ENCODE assay signal across 13 cellular contexts in the genomic region with DNA sequence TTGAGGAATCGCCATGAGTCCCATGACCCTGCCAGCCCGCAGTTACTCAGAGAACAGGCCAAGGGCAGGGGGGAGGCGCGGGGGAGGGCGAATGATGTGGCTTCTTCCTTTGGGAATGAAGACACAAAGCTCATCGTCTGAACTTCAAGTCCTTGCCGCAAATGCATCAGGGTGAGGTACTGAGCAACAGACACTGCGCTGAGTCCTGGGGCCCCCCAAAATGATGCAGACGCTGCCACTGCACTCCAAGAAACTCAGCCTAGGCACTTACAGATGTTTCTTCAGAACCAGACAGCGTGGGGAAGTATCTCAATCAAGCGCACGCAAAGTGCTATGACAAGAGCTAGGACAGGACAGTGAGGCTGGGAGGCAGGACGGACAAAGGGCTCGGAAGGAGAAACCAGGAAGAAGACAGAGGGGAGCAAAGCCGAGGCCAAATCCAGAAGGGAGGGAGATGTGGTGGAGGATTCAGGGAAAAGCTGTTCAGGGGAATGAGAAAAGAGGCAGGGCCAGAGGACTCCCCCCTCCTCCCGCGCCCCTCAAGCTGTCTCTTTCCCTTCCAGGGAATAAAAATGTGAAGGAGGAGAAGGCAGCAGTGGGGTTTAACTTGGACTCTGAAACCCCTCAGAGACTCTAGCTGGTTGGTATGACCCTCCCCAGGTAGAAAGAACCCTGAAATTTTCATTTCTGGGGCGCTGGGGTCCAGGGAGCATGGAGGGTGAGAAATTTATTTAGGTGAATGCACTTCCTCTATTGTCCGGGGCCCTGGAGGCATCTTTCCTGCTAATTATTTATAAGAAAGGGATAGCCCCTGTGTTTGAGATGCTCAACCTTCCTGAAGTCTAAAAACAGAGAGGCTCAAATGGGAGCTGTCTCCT. TPM values are rescaled to one million over a fixed set of nuclear protein-coding genes. Genes with fewer than 3 reads are reported as not detected.
DNase-seq lines count a peak whose midpoint lies in the region; ATAC-seq and TF ChIP-seq lines count a peak whose summit lies in the region.
"Had no signal": no experiment of that assay in that cellular context is flagged by ENCODE, and none has a peak within 500 bp of the region (broad histone marks: within the 10 kb centered on the region; RNA-seq: fewer than 3 reads in every experiment).

No MANE protein-coding gene starts in this region.

- peak overlapping the region; percentile 40 for H3K27ac ChIP-seq in epithelial cell of prostate
- no peak overlapping the region for H3K27ac ChIP-seq in uterus
- H3K27ac ChIP-seq in ascending aorta = no peak overlapping the region
- H3K27ac ChIP-seq: colonic mucosa, heart right ventricle, parathyroid adenoma had no signal

- CTCF ChIA-PET in activated naive CD4-positive, alpha-beta T cell treated with anti-CD3 and anti-CD28 coated beads for 36 hours (lab: Charles Lee) = interaction anchor here (0.5 to 5.5 kb wide), 13 partner anchors 9 to 337 kb away, joined by 3 to 109 read pairs (median 4); no protein-coding TSS in a partner anchor
- CTCF ChIA-PET in activated naive CD4-positive, alpha-beta T cell treated with anti-CD3 and anti-CD28 coated beads, Interleukin-2, amount 10 ng/mL, durations not matched to agents 7 days and 5 days (lab: Charles Lee) = interaction anchor here (0.6 to 8.9 kb wide), 14 partner anchors 9 to 337 kb away, joined by 3 to 160 read pairs (median 3); partner anchors contain the start of gene CIB4

- H3K9me3 ChIP-seq in uterus (no peaks in the 10 kb centered on the region), ascending aorta (no peaks in the 10 kb centered on the region)
- H3K9me3 ChIP-seq: colonic mucosa, heart right ventricle, mucosa of descending colon had no signal

- H3K36me3 Mint-ChIP-seq in activated naive CD4-positive, alpha-beta T cell treated with anti-CD3 and anti-CD28 coated beads for 36 hours (ENCODE audit: low read depth) = no peaks in the 10 kb centered on the region
- no peaks in the 10 kb centered on the region for H3K36me3 Mint-ChIP-seq in activated naive CD4-positive, alpha-beta T cell treated with anti-CD3 and anti-CD28 coated beads, Interleukin-2, amount 10 ng/mL, durations not matched to agents 7 days and 5 days
- H3K36me3 Mint-ChIP-seq in nephron (ENCODE audit: low read depth) = no peaks in the 10 kb centered on the region

- no peaks in the 10 kb centered on the region for H3K27me3 ChIP-seq in uterus
- no peaks in the 10 kb centered on the region for H3K27me3 ChIP-seq in ascending aorta
- H3K27me3 ChIP-seq: colonic mucosa had no signal

- H3K4me3 Mint-ChIP-seq in activated naive CD4-positive, alpha-beta T cell treated with anti-CD3 and anti-CD28 coated beads for 36 hours = no peak overlapping the region
- no peak overlapping the region for H3K4me3 Mint-ChIP-seq in activated naive CD4-positive, alpha-beta T cell treated with anti-CD3 and anti-CD28 coated beads, Interleukin-2, amount 10 ng/mL, durations not matched to agents 7 days and 5 days
- H3K4me3 Mint-ChIP-seq in nephron = no peak overlapping the region
- H3K4me3 Mint-ChIP-seq: stimulated activated naive CD8-positive, alpha-beta T cell treated with anti-CD3 and anti-CD28 coated beads, Interleukin-15, Interleukin-2, amounts not matched to agents 100 ng/mL and 50 ng/mL, for 24 hours had no signal

- H3K27me3 Mint-ChIP-seq in activated naive CD4-positive, alpha-beta T cell treated with anti-CD3 and anti-CD28 coated beads for 36 hours (ENCODE audit: low read depth) = peaks cover 19% of the 10 kb centered on the region
- peaks cover 26% of the 10 kb centered on the region for H3K27me3 Mint-ChIP-seq in activated naive CD4-positive, alpha-beta T cell treated with anti-CD3 and anti-CD28 coated beads, Interleukin-2, amount 10 ng/mL, durations not matched to agents 7 days and 5 days
- peaks cover 19% of the 10 kb centered on the region for H3K27me3 Mint-ChIP-seq in nephron (ENCODE audit: low read depth)

- H3K9me3 Mint-ChIP-seq in activated naive CD4-positive, alpha-beta T cell treated with anti-CD3 and anti-CD28 coated beads for 36 hours = no peaks in the 10 kb centered on the region
- H3K9me3 Mint-ChIP-seq in activated naive CD4-positive, alpha-beta T cell treated with anti-CD3 and anti-CD28 coated beads, Interleukin-2, amount 10 ng/mL, durations not matched to agents 7 days and 5 days = no peaks in the 10 kb centered on the region
- peaks cover 3% of the 10 kb centered on the region for H3K9me3 Mint-ChIP-seq in nephron
- H3K9me3 Mint-ChIP-seq: stimulated activated naive CD8-positive, alpha-beta T cell treated with anti-CD3 and anti-CD28 coated beads, Interleukin-15, Interleukin-2, amounts not matched to agents 100 ng/mL and 50 ng/mL, for 24 hours had no signal

- no peak for ATAC-seq in HG02981 (IDR thresholded peaks at IDR 0.05; ENCODE audit: unreplicated experiment)

- peak overlapping the region; percentile 7 for H3K27ac Mint-ChIP-seq in activated naive CD4-positive, alpha-beta T cell treated with anti-CD3 and anti-CD28 coated beads for 36 hours
- no peak overlapping the region for H3K27ac Mint-ChIP-seq in activated naive CD4-positive, alpha-beta T cell treated with anti-CD3 and anti-CD28 coated beads, Interleukin-2, amount 10 ng/mL, durations not matched to agents 7 days and 5 days
- peak overlapping the region; percentile 56 to 75 (median 72) for H3K27ac Mint-ChIP-seq in nephron
- H3K27ac Mint-ChIP-seq: stimulated activated naive CD8-positive, alpha-beta T cell treated with anti-CD3 and anti-CD28 coated beads, Interleukin-15, Interleukin-2, amounts not matched to agents 100 ng/mL and 50 ng/mL, for 24 hours had no signal

- no peak for TF ChIP-seq POLR2A in uterus (IDR thresholded peaks at IDR 0.05)

- H3K4me1 ChIP-seq in uterus (no peaks in the 10 kb centered on the region), ascending aorta (no peaks in the 10 kb centered on the region)
- H3K4me1 ChIP-seq: colonic mucosa, heart right ventricle had no signal

- TF ChIP-seq CTCF in nephron (IDR thresholded peaks at IDR 0.05; ENCODE audit: unreplicated experiment in 3 of 3) = no peak
- no peak for TF ChIP-seq CTCF in uterus (IDR thresholded peaks at IDR 0.05)
- no peak for TF ChIP-seq CTCF in ascending aorta (IDR thresholded peaks at IDR 0.05)

- H3K36me3 ChIP-seq in uterus = no peaks in the 10 kb centered on the region
- H3K36me3 ChIP-seq in ascending aorta = no peaks in the 10 kb centered on the region
- H3K36me3 ChIP-seq: colonic mucosa, heart right ventricle had no signal

- H3K4me3 ChIP-seq in uterus (no peak overlapping the region), ascending aorta (no peak overlapping the region)
- H3K4me3 ChIP-seq: colonic mucosa, heart right ventricle, mucosa of descending colon had no signal

- DNase-seq in activated naive CD4-positive, alpha-beta T cell treated with anti-CD3 and anti-CD28 coated beads for 36 hours = no peak
- DNase-seq in activated naive CD4-positive, alpha-beta T cell treated with anti-CD3 and anti-CD28 coated beads, Interleukin-2, amount 10 ng/mL, durations not matched to agents 7 days and 5 days = no peak
- no peak for DNase-seq in epithelial cell of prostate (ENCODE audit: low read depth, low spot score)
- peak; percentile 24 to 27 for DNase-seq in uterus
- DNase-seq in NCI-H1417 treated with DMSO at 0.1 percent for 48 hours (lab: John Stamatoyannopoulos, UW) = no peak
- no peak for DNase-seq in ascending aorta (ENCODE audit: low spot score in 2 of 2)
- DNase-seq: heart right ventricle had no signal

- H3K4me1 Mint-ChIP-seq in activated naive CD4-positive, alpha-beta T cell treated with anti-CD3 and anti-CD28 coated beads for 36 hours (ENCODE audit: low read depth) = peaks cover 20% of the 10 kb centered on the region
- H3K4me1 Mint-ChIP-seq in activated naive CD4-positive, alpha-beta T cell treated with anti-CD3 and anti-CD28 coated beads, Interleukin-2, amount 10 ng/mL, durations not matched to agents 7 days and 5 days = peaks cover 12% of the 10 kb centered on the region
- H3K4me1 Mint-ChIP-seq in nephron = peaks cover 43% of the 10 kb centered on the region

- intact Hi-C loops in activated naive CD4-positive, alpha-beta T cell treated with anti-CD3 and anti-CD28 coated beads for 36 hours (cut with micrococcal nuclease) = loop anchor here (1.0 to 10.0 kb wide), 2 partner anchors 139 to 339 kb away; no protein-coding TSS in a partner anchor
- intact Hi-C loops in uterus (cut with DNase I; ENCODE audit: low total_unique reads) (loop anchor here (5.0 kb wide), 1 partner anchor 141 kb away; no protein-coding TSS in a partner anchor), ascending aorta (cut with DNase I) (loop anchor here (1.0 kb wide), 1 partner anchor 139 kb away; no protein-coding TSS in a partner anchor)

RNA-seq across cellular contexts. Expression of gene CIB4, which starts 35.0 kb away (rescaled TPM):
- total RNA-seq in activated naive CD4-positive, alpha-beta T cell treated with anti-CD3 and anti-CD28 coated beads for 36 hours = not detected
- total RNA-seq in uterus (under 1 TPM in 1 of 4 donors, not detected in 3; 0.61 TPM), ascending aorta (not detected)
- total RNA-seq: colonic mucosa, heart right ventricle had no signal

Comparison
In these comparisons a context has a peak if more than half of its experiments do, and no peak if none do; other contexts are left out.
1. DNase-seq: peak in uterus (2 of 2); none in activated naive CD4-positive, alpha-beta T cell treated with anti-CD3 and anti-CD28 coated beads for 36 hours (single experiment), activated naive CD4-positive, alpha-beta T cell treated with anti-CD3 and anti-CD28 coated beads, Interleukin-2, amount 10 ng/mL, durations not matched to agents 7 days and 5 days (single experiment), epithelial cell of prostate (single experiment), NCI-H1417 treated with DMSO at 0.1 percent for 48 hours (single experiment) and ascending aorta (0 of 2).